Comparison of ENCODE assay signal across 8 cellular contexts in genomic region chr20:62325172-62325905, GRCh38.
"Had no signal": no experiment of that assay in that cellular context is flagged by ENCODE, and none has a peak within 500 bp of the region (broad histone marks: within the 10 kb centered on the region; RNA-seq: fewer than 3 reads in every experiment).

No MANE protein-coding gene starts in this region.

- H3K4me3 ChIP-seq: GM23248, HAP-1 had no signal

- H3K9me3 Mint-ChIP-seq: HFFc6, IgD-negative memory B cell had no signal

- H3K9me3 ChIP-seq: HAP-1 had no signal

- H3K4me1 ChIP-seq: HAP-1 had no signal

- DNase-seq: GM23248, GOT3, H7, HFFc6 had no signal

- ATAC-seq: HCT116 had no signal

- H3K27ac Mint-ChIP-seq: HFFc6 had no signal

- H3K27ac ChIP-seq: GM23248, HL-60 had no signal

- H3K27me3 Mint-ChIP-seq: IgD-negative memory B cell had no signal

- H3K4me3 Mint-ChIP-seq: HFFc6, IgD-negative memory B cell had no signal
